ENCODE assay signal across 6 cellular contexts in genomic region chr3:130972592-130972991, GRCh38. TPM values are rescaled to one million over a fixed set of nuclear protein-coding genes. Genes with fewer than 3 reads are reported as not detected.
DNase-seq lines count a peak whose midpoint lies in the region; ATAC-seq, FAIRE-seq and TF ChIP-seq lines count a peak whose summit lies in the region.
"Not testable (repeated sequence)": the region's sequence is repeated elsewhere in the genome, so short reads cannot be mapped to it uniquely, and the experiment has no call there.

No MANE protein-coding gene starts in this region.

- H3K27me3 ChIP-seq in K562 (ENCODE audit: control insufficient read depth in 2 of 2, insufficient read depth in 2 of 2, low read length in 2 of 2): not testable (repeated sequence)

- not testable (repeated sequence) for H3K9me3 ChIP-seq in HEK293 (ENCODE audit: control insufficient read depth, insufficient read depth, low read depth, low read length); K562 (replicated peaks; ENCODE audit: control insufficient read depth, insufficient read depth, low read depth, low read length)

- POLR2A ChIA-PET in HEK293 (lab: Yijun Ruan, JAX); K562 (lab: Yijun Ruan, JAX): not testable (repeated sequence)

- TF ChIP-seq CTCF in HEK293 (tag by site-specific recombination; IDR thresholded peaks at IDR 0.05); K562 (IDR thresholded peaks at IDR 0.05 in 2 of 3, conservative IDR thresholded peaks at IDR 0.05 in 1 of 3; ENCODE audit: insufficient read depth in 2 of 3, low read depth in 1 of 3, low read length in 3 of 3); endothelial cell (IDR thresholded peaks at IDR 0.05; ENCODE audit: unreplicated experiment): not testable (repeated sequence)

- BruUV-seq in K562 (replicated peaks; lab: Mats Ljungman, UMichigan): not testable (repeated sequence)

- H3K79me2 ChIP-seq in K562 (ENCODE audit: control insufficient read depth, insufficient read depth, low read length): not testable (repeated sequence)

- DNase-seq in activated naive CD4-positive, alpha-beta T cell treated with anti-CD3 and anti-CD28 coated beads, Interleukin-2, amount 10 ng/mL, durations not matched to agents 7 days and 5 days; K562 (ENCODE audit: extremely low read depth in 1 of 4, low spot score in 3 of 4); endothelial cell (ENCODE audit: low spot score); stimulated activated naive B cell treated with anti-CD40 and anti-IgM and Interleukin-4, amounts not matched to agents 10 μg/mL and 1 μg/mL and 100 μg/mL, for 72 hours: not testable (repeated sequence)

- not testable (repeated sequence) for H3K4me3 Mint-ChIP-seq in activated naive CD4-positive, alpha-beta T cell treated with anti-CD3 and anti-CD28 coated beads, Interleukin-2, amount 10 ng/mL, durations not matched to agents 7 days and 5 days; activated naive CD4-positive, alpha-beta T cell treated with anti-CD3 and anti-CD28 coated beads, Interleukin-2, amount 50 U/mL, for 24 hours; stimulated activated naive B cell treated with anti-CD40 and anti-IgM and Interleukin-4, amounts not matched to agents 10 μg/mL and 1 μg/mL and 100 μg/mL, for 72 hours
- peak overlapping the region; percentile 33 for H3K4me3 Mint-ChIP-seq in endothelial cell (ENCODE audit: unreplicated experiment)

- H3K4me1 ChIP-seq in HEK293 (ENCODE audit: control insufficient read depth, insufficient read depth, low read length); K562 (replicated peaks in 1 of 2; ENCODE audit: control insufficient read depth in 2 of 2, insufficient read depth in 2 of 2, low read length in 2 of 2): not testable (repeated sequence)

- H3K4me3 ChIP-seq in HEK293 (ENCODE audit: low read depth, low read length); K562: not testable (repeated sequence)

- not testable (repeated sequence) for H3K9me3 Mint-ChIP-seq in activated naive CD4-positive, alpha-beta T cell treated with anti-CD3 and anti-CD28 coated beads, Interleukin-2, amount 10 ng/mL, durations not matched to agents 7 days and 5 days; activated naive CD4-positive, alpha-beta T cell treated with anti-CD3 and anti-CD28 coated beads, Interleukin-2, amount 50 U/mL, for 24 hours; endothelial cell (ENCODE audit: unreplicated experiment); stimulated activated naive B cell treated with anti-CD40 and anti-IgM and Interleukin-4, amounts not matched to agents 10 μg/mL and 1 μg/mL and 100 μg/mL, for 72 hours

- not testable (repeated sequence) for TF ChIP-seq RAD21 in K562 (CRISPR knock-in tag; conservative IDR thresholded peaks at IDR 0.05 in 1 of 2, IDR thresholded peaks at IDR 0.05 in 1 of 2)

- not testable (repeated sequence) for H4K20me1 ChIP-seq in K562 (replicated peaks; ENCODE audit: control insufficient read depth, insufficient read depth, low read length)

- no CpG with 5 or more reads among the region's 2 CpGs for WGBS in K562 (ENCODE audit: insufficient coverage, low coverage, missing lambda C conversion rate)

- H3K9me1 ChIP-seq in K562 (ENCODE audit: control insufficient read depth, insufficient read depth, low read length): not testable (repeated sequence)

- H2AFZ ChIP-seq in K562 (ENCODE audit: low read depth, low read length): not testable (repeated sequence)

- CTCF ChIA-PET in HEK293 (lab: Yijun Ruan, JAX); activated naive CD4-positive, alpha-beta T cell treated with anti-CD3 and anti-CD28 coated beads, Interleukin-2, amount 10 ng/mL, durations not matched to agents 7 days and 5 days (lab: Charles Lee); K562 (lab: Yijun Ruan, JAX; ENCODE audit: low intra/inter-chr PET ratio): not testable (repeated sequence)

- not testable (repeated sequence) for FAIRE-seq in K562 (lab: Jason Lieb, UNC)

- not testable (repeated sequence) for TF ChIP-seq EP300 in K562 (IDR thresholded peaks at IDR 0.05; ENCODE audit: low read length)

- H3K27ac ChIP-seq in HEK293 (ENCODE audit: extremely low read depth, low read depth, low read length); K562 (ENCODE audit: extremely low read depth, low read depth, low read length): not testable (repeated sequence)

- not testable (repeated sequence) for H3K4me2 ChIP-seq in K562 (ENCODE audit: insufficient read depth, low read length)

- not testable (repeated sequence) for H3K27me3 Mint-ChIP-seq in activated naive CD4-positive, alpha-beta T cell treated with anti-CD3 and anti-CD28 coated beads, Interleukin-2, amount 10 ng/mL, durations not matched to agents 7 days and 5 days; activated naive CD4-positive, alpha-beta T cell treated with anti-CD3 and anti-CD28 coated beads, Interleukin-2, amount 50 U/mL, for 24 hours; endothelial cell (ENCODE audit: unreplicated experiment); stimulated activated naive B cell treated with anti-CD40 and anti-IgM and Interleukin-4, amounts not matched to agents 10 μg/mL and 1 μg/mL and 100 μg/mL, for 72 hours

- H3K9ac ChIP-seq in K562 (ENCODE audit: insufficient read depth in 1 of 2, low read depth in 2 of 2, low read length in 2 of 2): not testable (repeated sequence)

- peak overlapping the region; percentile 66 for H3K27ac Mint-ChIP-seq in activated naive CD4-positive, alpha-beta T cell treated with anti-CD3 and anti-CD28 coated beads, Interleukin-2, amount 10 ng/mL, durations not matched to agents 7 days and 5 days
- peak overlapping the region; percentile 47 for H3K27ac Mint-ChIP-seq in activated naive CD4-positive, alpha-beta T cell treated with anti-CD3 and anti-CD28 coated beads, Interleukin-2, amount 50 U/mL, for 24 hours
- H3K27ac Mint-ChIP-seq in endothelial cell (ENCODE audit: unreplicated experiment): not testable (repeated sequence)
- peak overlapping the region; percentile 38 for H3K27ac Mint-ChIP-seq in stimulated activated naive B cell treated with anti-CD40 and anti-IgM and Interleukin-4, amounts not matched to agents 10 μg/mL and 1 μg/mL and 100 μg/mL, for 72 hours

- not testable (repeated sequence) for H3K4me1 Mint-ChIP-seq in activated naive CD4-positive, alpha-beta T cell treated with anti-CD3 and anti-CD28 coated beads, Interleukin-2, amount 10 ng/mL, durations not matched to agents 7 days and 5 days; activated naive CD4-positive, alpha-beta T cell treated with anti-CD3 and anti-CD28 coated beads, Interleukin-2, amount 50 U/mL, for 24 hours; endothelial cell (ENCODE audit: unreplicated experiment); stimulated activated naive B cell treated with anti-CD40 and anti-IgM and Interleukin-4, amounts not matched to agents 10 μg/mL and 1 μg/mL and 100 μg/mL, for 72 hours

- intact Hi-C loops in K562 (cut with micrococcal nuclease): not testable (repeated sequence)

- H3K36me3 ChIP-seq in HEK293 (ENCODE audit: control insufficient read depth in 2 of 2, insufficient read depth in 1 of 2, low read length in 2 of 2) (peaks cover 0 to 37% of the 10 kb centered on the region in 2 experiments; a peak in 2 of 3 replicates), K562 (ENCODE audit: control insufficient read depth, insufficient read depth, low read length) (peaks cover 25% of the 10 kb centered on the region; the same call in 2 of the 3 replicates)

- not testable (repeated sequence) for ATAC-seq in K562; stimulated activated naive B cell treated with anti-CD40 and anti-IgM and Interleukin-4, amounts not matched to agents 10 μg/mL and 1 μg/mL and 100 μg/mL, for 72 hours (replicated peaks)

- peaks cover 42% of the 10 kb centered on the region for H3K36me3 Mint-ChIP-seq in activated naive CD4-positive, alpha-beta T cell treated with anti-CD3 and anti-CD28 coated beads, Interleukin-2, amount 10 ng/mL, durations not matched to agents 7 days and 5 days
- peaks cover 34% of the 10 kb centered on the region for H3K36me3 Mint-ChIP-seq in activated naive CD4-positive, alpha-beta T cell treated with anti-CD3 and anti-CD28 coated beads, Interleukin-2, amount 50 U/mL, for 24 hours
- peaks cover 37% of the 10 kb centered on the region for H3K36me3 Mint-ChIP-seq in endothelial cell (ENCODE audit: low read depth, unreplicated experiment)
- peaks cover 43 to 56% of the 10 kb centered on the region in 2 donors for H3K36me3 Mint-ChIP-seq in stimulated activated naive B cell treated with anti-CD40 and anti-IgM and Interleukin-4, amounts not matched to agents 10 μg/mL and 1 μg/mL and 100 μg/mL, for 72 hours

- in situ Hi-C loops in K562 (cut with MboI): not testable (repeated sequence)

- TF ChIP-seq POLR2A in K562 (conservative IDR thresholded peaks at IDR 0.05): not testable (repeated sequence)

RNA-seq across cellular contexts. Expression of gene ASTE1, which starts 54.0 kb away (rescaled TPM):
- 8.1 and 17.6 TPM in 2 replicates for total RNA-seq in K562 (2011; cell fraction: chromatin; rRNA removed; ENCODE audit: low replicate concordance)
- total RNA-seq in K562 (2011; cell fraction: nucleolus; rRNA removed): 6.7 and 7.2 TPM in 2 replicates
- total RNA-seq in K562 (2011; cell fraction: nucleoplasm; rRNA removed): 8.9 and 9.9 TPM in 2 replicates
- total RNA-seq in K562 (2014; rRNA removed) (3.6 and 4.4 TPM in 2 replicates), K562 (2014; rRNA removed; fragmentation: Illumina TruSeq; extraction: Trizol) (6.7 and 6.9 TPM in 2 replicates), K562 (2015; rRNA removed; fragmentation: Illumina TruSeq; extraction: Trizol) (7.3 and 8.6 TPM in 2 replicates), K562 (2021) (4.7 and 5.4 TPM in 2 replicates), endothelial cell (ENCODE audit: unreplicated experiment) (5.5 TPM)
- polyA plus RNA-seq in K562 (2011; rRNA removed) (7.0 and 10.1 TPM in 2 replicates), K562 (2014; fragmentation: Illumina TruSeq; extraction: Trizol) (4.7 and 6.6 TPM in 2 replicates), K562 (2014; fragmentation: Nextera tagmentation; extraction: Ambion mirVana) (10 to 100 TPM; 10.1 to 12.1 TPM), K562 (2014; rRNA removed) (3.5 and 5.4 TPM in 2 replicates)
- 4.5 and 4.7 TPM in 2 replicates for polyA plus RNA-seq in K562 (2011; cell fraction: cytosol; rRNA removed)
- 5.4 and 6.3 TPM in 2 replicates for polyA plus RNA-seq in K562 (2011; cell fraction: nucleus; rRNA removed)
- 4.1 and 5.0 TPM in 2 replicates for polyA plus RNA-seq in K562 (2012)
- polyA minus RNA-seq in K562 (2011; rRNA and poly(A)+ RNA removed): 14.7 and 15.4 TPM in 2 replicates
- 3.2 and 3.9 TPM in 2 replicates for polyA minus RNA-seq in K562 (2011; cell fraction: cytosol; rRNA and poly(A)+ RNA removed)
- polyA minus RNA-seq in K562 (2011; cell fraction: nucleus; rRNA and poly(A)+ RNA removed): 11.7 and 22.1 TPM in 2 replicates

RNA-seq across cellular contexts. Expression of gene NEK11, which starts 54.1 kb away (rescaled TPM):
- 1.3 and 3.1 TPM in 2 replicates for total RNA-seq in K562 (2011; cell fraction: chromatin; rRNA removed; ENCODE audit: low replicate concordance)
- 0.67 and 1.1 TPM in 2 replicates for total RNA-seq in K562 (2011; cell fraction: nucleolus; rRNA removed)
- total RNA-seq in K562 (2011; cell fraction: nucleoplasm; rRNA removed): 2.6 and 4.4 TPM in 2 replicates
- 0.69 and 1.0 TPM in 2 replicates for total RNA-seq in K562 (2014; rRNA removed)
- total RNA-seq in K562 (2014; rRNA removed; fragmentation: Illumina TruSeq; extraction: Trizol): 0.87 and 0.99 TPM in 2 replicates
- total RNA-seq in K562 (2015; rRNA removed; fragmentation: Illumina TruSeq; extraction: Trizol): 1.3 and 1.5 TPM in 2 replicates
- total RNA-seq in K562 (2021): 1.1 and 1.2 TPM in 2 replicates
- polyA plus RNA-seq in K562 (2011; rRNA removed): 0.68 and 0.99 TPM in 2 replicates
- 0.21 and 0.25 TPM in 2 replicates for polyA plus RNA-seq in K562 (2011; cell fraction: cytosol; rRNA removed)
- polyA plus RNA-seq in K562 (2011; cell fraction: nucleus; rRNA removed): 0.74 TPM in 2 replicates
- 0.78 and 1.0 TPM in 2 replicates for polyA plus RNA-seq in K562 (2012)
- polyA plus RNA-seq in K562 (2014; fragmentation: Illumina TruSeq; extraction: Trizol): 0.62 and 0.85 TPM in 2 replicates
- polyA plus RNA-seq in K562 (2014; fragmentation: Nextera tagmentation; extraction: Ambion mirVana): under 1 TPM; 0.28 to 0.63 TPM
- 0.59 and 1.2 TPM in 2 replicates for polyA plus RNA-seq in K562 (2014; rRNA removed)
- polyA minus RNA-seq in K562 (2011; rRNA and poly(A)+ RNA removed): 0.84 and 2.2 TPM in 2 replicates
- polyA minus RNA-seq in K562 (2011; cell fraction: cytosol; rRNA and poly(A)+ RNA removed): not detected in 2 replicates
- 1.00 and 1.8 TPM in 2 replicates for polyA minus RNA-seq in K562 (2011; cell fraction: nucleus; rRNA and poly(A)+ RNA removed)
- 9.6 TPM for total RNA-seq in endothelial cell (ENCODE audit: unreplicated experiment)
